ENCODE assay signal across 35 cellular contexts in the genomic region with DNA sequence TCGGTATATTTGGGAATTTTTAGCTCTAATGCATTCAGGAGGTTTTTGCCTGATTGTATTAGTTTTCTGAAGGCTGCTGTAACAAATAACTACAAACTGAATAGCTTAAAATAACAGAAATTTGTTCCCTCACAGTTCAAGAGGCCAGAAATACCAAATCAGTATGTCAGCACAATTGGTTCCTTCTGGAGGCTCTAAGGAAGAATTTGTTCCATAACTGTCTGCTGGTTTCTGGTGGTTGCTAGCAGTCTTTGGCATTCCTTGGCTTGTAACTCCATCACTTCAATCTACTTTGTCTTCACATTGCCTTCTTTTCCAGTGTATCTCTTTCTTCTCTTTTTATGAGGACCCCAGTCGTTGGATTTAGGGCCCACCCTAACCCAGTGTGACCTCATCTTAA.
"Had no signal": no experiment of that assay in that cellular context is flagged by ENCODE, and none has a peak within 500 bp of the region (broad histone marks: within the 10 kb centered on the region; RNA-seq: fewer than 3 reads in every experiment).

No MANE protein-coding gene starts in this region.

- H3K4me3 Mint-ChIP-seq: activated CD8-positive, alpha-beta T cell treated with anti-CD3 and anti-CD28 coated beads for 36 hours; activated naive CD4-positive, alpha-beta T cell treated with anti-CD3 and anti-CD28 coated beads, Interleukin-2, amount 50 U/mL, for 24 hours; activated naive CD8-positive, alpha-beta T cell treated with anti-CD3 and anti-CD28 coated beads, Interleukin-2, amount 10 ng/mL, durations not matched to agents 7 days and 5 days; activated T-cell treated with anti-CD3 and anti-CD28 coated beads, Interleukin-2, amount 50 U/mL, for 72 hours; activated T-helper 17 cell treated with anti-CD3 and anti-CD28 coated beads, Interleukin-2, amount 50 U/mL, for 72 hours had no signal

- H3K27ac Mint-ChIP-seq: activated CD8-positive, alpha-beta T cell treated with anti-CD3 and anti-CD28 coated beads for 36 hours; activated naive CD4-positive, alpha-beta T cell treated with anti-CD3 and anti-CD28 coated beads, Interleukin-2, amount 50 U/mL, for 24 hours; activated naive CD8-positive, alpha-beta T cell treated with anti-CD3 and anti-CD28 coated beads, Interleukin-2, amount 10 ng/mL, durations not matched to agents 7 days and 5 days; activated T-cell treated with anti-CD3 and anti-CD28 coated beads, Interleukin-2, amount 50 U/mL, for 72 hours; activated T-helper 17 cell treated with anti-CD3 and anti-CD28 coated beads, Interleukin-2, amount 50 U/mL, for 72 hours had no signal

- H3K36me3 ChIP-seq: breast epithelium had no signal

- H2AFZ ChIP-seq: PC-9 had no signal

- H3K4me1 Mint-ChIP-seq: activated naive CD4-positive, alpha-beta T cell treated with anti-CD3 and anti-CD28 coated beads, Interleukin-2, amount 50 U/mL, for 24 hours; activated naive CD8-positive, alpha-beta T cell treated with anti-CD3 and anti-CD28 coated beads, Interleukin-2, amount 10 ng/mL, durations not matched to agents 7 days and 5 days; activated T-helper 17 cell treated with anti-CD3 and anti-CD28 coated beads, Interleukin-2, amount 50 U/mL, for 72 hours had no signal

- H3K27me3 Mint-ChIP-seq: activated CD8-positive, alpha-beta T cell treated with anti-CD3 and anti-CD28 coated beads for 36 hours; activated naive CD4-positive, alpha-beta T cell treated with anti-CD3 and anti-CD28 coated beads, Interleukin-2, amount 50 U/mL, for 24 hours; activated naive CD8-positive, alpha-beta T cell treated with anti-CD3 and anti-CD28 coated beads, Interleukin-2, amount 10 ng/mL, durations not matched to agents 7 days and 5 days; activated T-helper 17 cell treated with anti-CD3 and anti-CD28 coated beads, Interleukin-2, amount 50 U/mL, for 72 hours had no signal

- H3K4me2 ChIP-seq: PC-9 had no signal

- H3K27ac ChIP-seq: body of pancreas, breast epithelium, PC-9, RWPE1, VCaP had no signal

- H3K27me3 ChIP-seq: body of pancreas, breast epithelium had no signal

- DNase-seq: activated CD4-positive, alpha-beta T cell treated with anti-CD3 and anti-CD28 coated beads for 1 hour; activated CD4-positive, alpha-beta T cell treated with anti-CD3 and anti-CD28 coated beads for 48 hours; activated CD4-positive, alpha-beta T cell treated with anti-CD3 and anti-CD28 coated beads, Interleukin-2, amount 50 U/mL, for 4 hours; activated CD4-positive, CD25-positive, alpha-beta regulatory T cell; activated CD8-positive, alpha-beta T cell treated with anti-CD3 and anti-CD28 coated beads for 36 hours; activated effector memory CD4-positive, alpha-beta T cell treated with anti-CD3 and anti-CD28 coated beads, Interleukin-2, amount 50 U/mL, for 16 hours; activated naive CD4-positive, alpha-beta T cell treated with Interleukin-2 at 50 U/mL for 16 hours; activated naive CD8-positive, alpha-beta T cell treated with anti-CD3 and anti-CD28 coated beads, Interleukin-2, amount 10 ng/mL, durations not matched to agents 7 days and 5 days; activated T-cell treated with anti-CD3 and anti-CD28 coated beads, Interleukin-2, amount 50 U/mL, for 1 hour; activated T-cell treated with anti-CD3 and anti-CD28 coated beads, Interleukin-2, amount 50 U/mL, for 72 hours; amygdala; body of pancreas; NCI-H1092 treated with DMSO at 0.1 percent for 48 hours; NCI-H1417; NCI-H146; NCI-H187; NCI-H2029 treated with DMSO at 0.1 percent for 48 hours; NCI-H2107; NCI-H2171; NCI-H510A; NCI-H526; NCI-H748 treated with DMSO at 0.1 percent for 48 hours; NK-92 treated with Interleukin-12 subunit alpha and Interleukin-12 subunit beta, amount 100 ng/mL, for 24 hours; PC-9; SIG-M5; SW 1271; T-helper 1 cell; T-helper 2 cell; T-helper 9 cell had no signal

- ATAC-seq: activated CD8-positive, alpha-beta T cell treated with anti-CD3 and anti-CD28 coated beads for 36 hours; activated T-cell treated with anti-CD3 and anti-CD28 coated beads, Interleukin-2, amount 50 U/mL, for 72 hours; activated T-helper 17 cell treated with anti-CD3 and anti-CD28 coated beads, Interleukin-2, amount 50 U/mL, for 72 hours; body of pancreas; Right ventricle myocardium inferior had no signal

- H3K4me3 ChIP-seq: body of pancreas, breast epithelium, PC-9 had no signal

- H3K9me3 ChIP-seq: body of pancreas, breast epithelium had no signal

- H3K9me3 Mint-ChIP-seq: activated CD8-positive, alpha-beta T cell treated with anti-CD3 and anti-CD28 coated beads for 36 hours; activated naive CD4-positive, alpha-beta T cell treated with anti-CD3 and anti-CD28 coated beads, Interleukin-2, amount 50 U/mL, for 24 hours; activated naive CD8-positive, alpha-beta T cell treated with anti-CD3 and anti-CD28 coated beads, Interleukin-2, amount 10 ng/mL, durations not matched to agents 7 days and 5 days; activated T-helper 17 cell treated with anti-CD3 and anti-CD28 coated beads, Interleukin-2, amount 50 U/mL, for 72 hours had no signal

- H3K4me1 ChIP-seq: body of pancreas, breast epithelium had no signal
